In the genomic region with DNA sequence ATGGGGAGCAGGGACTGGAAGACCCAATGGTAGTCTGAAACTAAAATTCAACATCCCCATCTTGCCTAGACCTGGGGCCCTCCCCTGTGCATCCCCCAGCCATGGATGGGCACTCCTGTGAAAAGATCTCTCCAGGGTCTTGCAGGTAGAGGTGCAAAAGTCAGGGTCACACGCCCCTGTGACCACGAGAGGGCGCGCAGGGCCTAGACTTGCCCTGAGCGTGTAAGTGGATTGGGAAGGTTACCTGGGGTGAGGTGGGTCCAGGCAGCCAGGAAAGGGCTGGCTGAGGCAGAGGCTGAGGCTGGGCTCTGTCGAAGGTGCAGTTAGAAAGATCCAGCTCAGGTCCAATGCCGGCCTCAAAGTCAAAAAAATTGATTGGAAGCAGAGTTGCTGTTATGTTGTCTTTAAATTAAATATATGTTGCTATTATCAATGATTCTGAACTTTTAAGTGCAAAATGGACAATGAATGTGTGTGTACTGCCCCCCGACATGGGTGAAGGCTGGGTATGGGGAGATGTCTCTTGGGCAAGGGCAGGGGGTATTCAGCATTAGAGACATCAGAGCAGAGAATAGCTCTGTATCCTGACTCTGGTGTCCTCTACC, we compare ENCODE assay signal across 8 cellular contexts. TPM values are rescaled to one million over a fixed set of nuclear protein-coding genes. Genes with fewer than 3 reads are reported as not detected.
DNase-seq lines count a peak whose midpoint lies in the region; ATAC-seq and TF ChIP-seq lines count a peak whose summit lies in the region.

No MANE protein-coding gene starts in this region.

- intact Hi-C loops in ovary (cut with DNase I): no loop called here

- H3K36me3 ChIP-seq in BE2C: no peaks in the 10 kb centered on the region
- H3K36me3 ChIP-seq in fibroblast of lung (ENCODE audit: control insufficient read depth, insufficient read depth, low read length): no peaks in the 10 kb centered on the region
- H3K36me3 ChIP-seq in ovary: no peaks in the 10 kb centered on the region

- no peaks in the 10 kb centered on the region for H3K79me2 ChIP-seq in fibroblast of lung (ENCODE audit: control insufficient read depth, insufficient read depth, low read length)

- ATAC-seq in HG03442 (IDR thresholded peaks at IDR 0.05; ENCODE audit: unreplicated experiment) (no peak), HG03565 (IDR thresholded peaks at IDR 0.05; ENCODE audit: unreplicated experiment) (no peak)

- peak; percentile 95 for TF ChIP-seq CTCF in BE2C (IDR thresholded peaks at IDR 0.05; ENCODE audit: low read depth, low read length)
- TF ChIP-seq CTCF in fibroblast of lung (conservative IDR thresholded peaks at IDR 0.05 in 1 of 2, IDR thresholded peaks at IDR 0.05 in 1 of 2; ENCODE audit: low read depth in 1 of 2, low read length in 2 of 2): peak; percentile 60 to 76
- TF ChIP-seq CTCF in ovary (IDR thresholded peaks at IDR 0.05): peak in 2 of 3 donors; percentile 19 to 35

- H3K27ac ChIP-seq in fibroblast of lung (ENCODE audit: insufficient read depth, low read length) (no peak overlapping the region), ovary (no peak overlapping the region)

- no peak overlapping the region for H2AFZ ChIP-seq in fibroblast of lung (ENCODE audit: low read length)

- no peak overlapping the region for H3K9ac ChIP-seq in fibroblast of lung (ENCODE audit: insufficient read depth, low read length)

- TF ChIP-seq EP300 in ovary (IDR thresholded peaks at IDR 0.05): no peak

- H3K4me1 ChIP-seq in BE2C: no peaks in the 10 kb centered on the region
- H3K4me1 ChIP-seq in fibroblast of lung (ENCODE audit: control insufficient read depth, extremely low read depth, insufficient read depth, low read length): no peaks in the 10 kb centered on the region
- H3K4me1 ChIP-seq in ovary (ENCODE audit: insufficient read depth): peaks cover 3% of the 10 kb centered on the region

- no peak overlapping the region for H3K4me3 ChIP-seq in BE2C (ENCODE audit: low read depth, low read length)
- no peak overlapping the region for H3K4me3 ChIP-seq in fibroblast of lung (replicated peaks in 1 of 4; ENCODE audit: control extremely low read depth in 1 of 4, insufficient read depth in 1 of 4, low read depth in 3 of 4, low read length in 4 of 4)
- no peak overlapping the region for H3K4me3 ChIP-seq in ovary

- H4K20me1 ChIP-seq in fibroblast of lung (ENCODE audit: control insufficient read depth, extremely low read depth, insufficient read depth, low read length): no peaks in the 10 kb centered on the region

- no peak for TF ChIP-seq POLR2A in ovary (IDR thresholded peaks at IDR 0.05)

- H3K9me3 ChIP-seq in BE2C: 0 out of 2 replicates have a peak, but pooled peaks cover 2% of the 10 kb centered on the region
- H3K9me3 ChIP-seq in fibroblast of lung (ENCODE audit: control insufficient read depth, insufficient read depth, low read depth, low read length): no peaks in the 10 kb centered on the region
- H3K9me3 ChIP-seq in ovary: no peaks in the 10 kb centered on the region

- DNase-seq in BE2C: peak; percentile 82
- DNase-seq in H4 (ENCODE audit: low spot score): peak; percentile 71
- peak; percentile 3 for DNase-seq in NCI-H510A (lab: John Stamatoyannopoulos, UW)
- DNase-seq in activated CD8-positive, alpha-beta memory T cell treated with anti-CD3 and anti-CD28 coated beads, Interleukin-2, amount 50 U/mL, for 4 hours: peak; percentile 56
- peak; percentile 47 to 50 for DNase-seq in fibroblast of lung (ENCODE audit: low read depth in 2 of 2)
- peak in 2 of 5 donors; percentile 47 to 63 for DNase-seq in ovary

- no peak overlapping the region for H3K4me2 ChIP-seq in fibroblast of lung (ENCODE audit: extremely low read depth, insufficient read depth, low read length)

- WGBS in ovary, 3 donors: 32 to 35% (median 33%) methylated on average over 8 of the region's 8 CpGs

- peaks cover 12% of the 10 kb centered on the region for H3K27me3 ChIP-seq in BE2C
- H3K27me3 ChIP-seq in fibroblast of lung (ENCODE audit: control insufficient read depth, insufficient read depth, low read length): peaks cover 20% of the 10 kb centered on the region
- no peaks in the 10 kb centered on the region for H3K27me3 ChIP-seq in ovary

RNA-seq across cellular contexts. Expression of a gene that starts 4.8 kb away (rescaled TPM):
- polyA plus RNA-seq in BE2C (2012; ENCODE audit: insufficient read depth, insufficient read length, low read depth): not detected
- 0.10 and 1.4 TPM in 2 replicates for total RNA-seq in H4 (2014; rRNA removed; shearing (Covaris generic))
- total RNA-seq in fibroblast of lung (not detected in 2 replicates), ovary (1 to 10 TPM in 1 of 7 donors, under 1 TPM in 4, not detected in 2; 0.20 to 1.0 (median 0.23) TPM)
- polyA plus RNA-seq in fibroblast of lung (0.23 TPM in 1 of 2 replicates, not detected in the other), ovary (under 1 TPM; 0.05 to 0.08 TPM)
- polyA plus RNA-seq in fibroblast of lung (2012): 0.23 TPM in 1 of 2 replicates, not detected in the other
- polyA minus RNA-seq in fibroblast of lung (ENCODE audit: low replicate concordance): 1.4 TPM in 1 of 2 replicates, not detected in the other

RNA-seq across cellular contexts. Expression of a gene that starts 24.3 kb away (rescaled TPM):
- polyA plus RNA-seq in BE2C (2012; ENCODE audit: insufficient read depth, insufficient read length, low read depth): 43.1 TPM
- 33.5 and 44.5 TPM in 2 replicates for total RNA-seq in H4 (2014; rRNA removed; shearing (Covaris generic))
- total RNA-seq in fibroblast of lung (16.7 and 20.0 TPM in 2 replicates), ovary (100 to 1,000 TPM in 2 of 7 donors, 10 to 100 TPM in 5; 26.6 to 170 (median 66.5) TPM)
- polyA plus RNA-seq in fibroblast of lung (22.7 and 27.5 TPM in 2 replicates), ovary (10 to 100 TPM; 38.1 to 44.1 TPM)
- 30.1 and 37.0 TPM in 2 replicates for polyA plus RNA-seq in fibroblast of lung (2012)
- 28.5 and 32.3 TPM in 2 replicates for polyA minus RNA-seq in fibroblast of lung (ENCODE audit: low replicate concordance)

Comparison
In these comparisons a context has a peak if more than half of its experiments do, and no peak if none do; other contexts are left out.
1. CTCF ChIP-seq: peak in every context shown above with its lines; median percentile 95 in BE2C; 68 in fibroblast of lung; 27 in ovary.